7 cellular contexts compared by ENCODE assay signal in genomic region chr19:36688058-36688457, GRCh38. TPM values are rescaled to one million over a fixed set of nuclear protein-coding genes. Genes with fewer than 3 reads are reported as not detected.
A peak's percentile ranks its signal among the peaks of the same experiment; 100 is the strongest.
DNase-seq lines count a peak whose midpoint lies in the region; ATAC-seq, FAIRE-seq and TF ChIP-seq lines count a peak whose summit lies in the region.

No MANE protein-coding gene starts in this region.

- intact Hi-C loops in right cardiac atrium (cut with DNase I), result no loop called here

- WGBS in GM23248 (ENCODE audit: low coverage in 1 of 2, low lambda C conversion rate in 2 of 2, missing lambda C conversion rate in 2 of 2), 2 experiments, result 8 to 10% methylated on average over 9 of the region's 9 CpGs
- WGBS in right cardiac atrium, result 8% methylated on average over 9 of the region's 9 CpGs
- 6 to 9% (median 8%) methylated on average over 9 of the region's 9 CpGs for WGBS in small intestine, 3 donors

- peak overlapping the region; percentile 93 for H3K4me2 ChIP-seq in GM23248 (ENCODE audit: unreplicated experiment)

- FAIRE-seq in small intestine (lab: Jason Lieb, UNC), result no peak

- H3K9me2 ChIP-seq in GM23248 (ENCODE audit: insufficient read depth), result no peaks in the 10 kb centered on the region

- in situ Hi-C loops in GM23248 (cut with MboI), result no loop called here

- ATAC-seq in right cardiac atrium, result no peak
- no peak for ATAC-seq in GM21619 (IDR thresholded peaks at IDR 0.05; ENCODE audit: unreplicated experiment)
- no peak for ATAC-seq in GM21717 (IDR thresholded peaks at IDR 0.05; ENCODE audit: unreplicated experiment)

- no peaks in the 10 kb centered on the region for H4K20me1 ChIP-seq in GM23248 (ENCODE audit: insufficient read depth)

- no peaks in the 10 kb centered on the region for H3F3A ChIP-seq in GM23248 (ENCODE audit: insufficient read depth)

- peak overlapping the region; percentile 100 for H2AFZ ChIP-seq in GM23248

- H3K27ac ChIP-seq in GM23248 (no peak overlapping the region), VCaP (peak overlapping the region; percentile 82), right cardiac atrium (ENCODE audit: low read length) (no peak overlapping the region), small intestine (ENCODE audit: low read depth in 1 of 2, low read length in 1 of 2) (no peak overlapping the region)

- H3K36me3 ChIP-seq in GM23248 (ENCODE audit: low read depth), result peaks cover 35% of the 10 kb centered on the region
- H3K36me3 ChIP-seq in small intestine (ENCODE audit: control insufficient read depth in 2 of 2, insufficient read depth in 2 of 2, low read length in 2 of 2), result peaks cover 10 to 24% of the 10 kb centered on the region in 2 donors

- H3K4me3 ChIP-seq in GM23248, result peak overlapping the region; percentile 99
- peak overlapping the region; percentile 61 for H3K4me3 ChIP-seq in right cardiac atrium (ENCODE audit: low read length)
- peak overlapping the region; percentile 63 to 85 for H3K4me3 ChIP-seq in small intestine (ENCODE audit: low read depth in 1 of 2, low read length in 2 of 2)

- no peaks in the 10 kb centered on the region for H3K9me3 ChIP-seq in GM23248 (ENCODE audit: low read depth)
- H3K9me3 ChIP-seq in right cardiac atrium (ENCODE audit: control insufficient read depth, low read length), result no peaks in the 10 kb centered on the region
- H3K9me3 ChIP-seq in small intestine (ENCODE audit: control insufficient read depth, low read depth), result no peaks in the 10 kb centered on the region

- H3K79me2 ChIP-seq in GM23248 (ENCODE audit: insufficient read depth), result peaks cover 90% of the 10 kb centered on the region

- no peak for TF ChIP-seq CTCF in VCaP (conservative IDR thresholded peaks at IDR 0.05)

- H3K4me1 ChIP-seq in GM23248 (ENCODE audit: insufficient read depth), result peaks cover 6% of the 10 kb centered on the region
- peaks cover 5% of the 10 kb centered on the region for H3K4me1 ChIP-seq in right cardiac atrium (ENCODE audit: control insufficient read depth, insufficient read depth, low read length)
- H3K4me1 ChIP-seq in small intestine (ENCODE audit: control insufficient read depth in 2 of 2, insufficient read depth in 1 of 2, low read depth in 1 of 2, low read length in 1 of 2), result no peaks in the 10 kb centered on the region

- DNase-seq in GM23248, result peak; percentile 10
- no peak for DNase-seq in right cardiac atrium
- DNase-seq in small intestine, result no peak
- DNase-seq in NCI-H2196 (lab: John Stamatoyannopoulos, UW; ENCODE audit: unreplicated experiment), result no peak

- H3K27me3 ChIP-seq in GM23248 (replicated peaks; ENCODE audit: insufficient read depth) (no peaks in the 10 kb centered on the region), right cardiac atrium (ENCODE audit: control insufficient read depth, insufficient read depth) (no peaks in the 10 kb centered on the region), small intestine (ENCODE audit: control insufficient read depth in 2 of 2, insufficient read depth in 2 of 2, low read length in 2 of 2) (no peaks in the 10 kb centered on the region)

- peak overlapping the region; percentile 84 for H3K9ac ChIP-seq in GM23248

RNA-seq across cellular contexts. Expression of gene ZNF567, which starts 0.6 kb away (rescaled TPM):
- total RNA-seq in GM23248 (2014; rRNA removed; shearing (Covaris generic)), result 3.2 and 5.7 TPM in 2 replicates
- 5.2 and 6.1 TPM in 2 replicates for polyA plus RNA-seq in GM23248 (2016; fragmentation: Nextera tagmentation; extraction: Ambion mirVana)
- total RNA-seq in right cardiac atrium, result 1 to 10 TPM; 4.0 to 5.8 (median 5.3) TPM
- polyA plus RNA-seq in right cardiac atrium, result 2.4 TPM
- polyA plus RNA-seq in small intestine, result 1 to 10 TPM; 1.1 to 5.7 (median 2.1) TPM

RNA-seq across cellular contexts. Expression of gene ZNF461, which starts 21.4 kb away (rescaled TPM):
- total RNA-seq in GM23248 (2014; rRNA removed; shearing (Covaris generic)), result 5.6 and 19.9 TPM in 2 replicates
- polyA plus RNA-seq in GM23248 (2016; fragmentation: Nextera tagmentation; extraction: Ambion mirVana) (4.5 and 4.7 TPM in 2 replicates), right cardiac atrium (3.5 TPM), small intestine (1 to 10 TPM; 2.2 to 2.9 (median 2.6) TPM)
- 1 to 10 TPM; 6.9 to 8.7 (median 8.6) TPM for total RNA-seq in right cardiac atrium
